ENCODE assay signal across 25 cellular contexts in the genomic region with DNA sequence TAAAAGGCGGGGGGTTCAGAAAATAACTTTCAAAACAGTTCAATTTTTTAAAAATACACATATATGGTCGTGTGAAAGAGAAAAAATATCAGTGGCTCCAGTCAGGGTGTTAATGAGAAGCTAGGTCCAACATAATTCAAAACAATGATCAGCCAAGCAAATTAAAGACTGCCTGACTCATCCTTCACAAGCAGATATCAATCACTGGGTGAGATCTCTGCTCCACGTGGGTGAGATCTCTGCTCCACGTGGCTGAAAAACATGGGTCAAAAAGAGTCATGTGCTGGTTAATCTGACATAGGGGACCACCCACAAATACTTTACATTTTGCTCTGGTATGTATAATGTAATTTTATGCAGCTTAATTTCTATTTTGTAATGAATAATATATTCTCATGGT.
"Had no signal": no experiment of that assay in that cellular context is flagged by ENCODE, and none has a peak within 500 bp of the region (broad histone marks: within the 10 kb centered on the region; RNA-seq: fewer than 3 reads in every experiment).

No MANE protein-coding gene starts in this region.

- H3K27ac ChIP-seq: KMS-11, PC-9, Peyer's patch, SJSA1, SK-N-MC had no signal

- H3K4me1 ChIP-seq: Peyer's patch, SJSA1 had no signal

- H3K9ac ChIP-seq: KMS-11 had no signal

- H3K4me3 ChIP-seq: PC-9, Peyer's patch, SJSA1, SK-N-MC had no signal

- H3K4me2 ChIP-seq: KMS-11, PC-9 had no signal

- H3K27me3 ChIP-seq: Peyer's patch, SJSA1 had no signal

- H3K36me3 ChIP-seq: Peyer's patch, SJSA1 had no signal

- H2AFZ ChIP-seq: PC-9 had no signal

- H3K9me3 ChIP-seq: Peyer's patch, SJSA1 had no signal

- DNase-seq: IMR-90, Kasumi-1, MV-4-11, NCI-H1048, NCI-H1105, NCI-H1417, NCI-H1436 treated with DMSO at 0.1 percent for 48 hours, NCI-H1694, NCI-H187 treated with DMSO at 0.1 percent for 48 hours, NCI-H2029 treated with DMSO at 0.1 percent for 48 hours, NCI-H2107, NCI-H226, NCI-H446, NCI-H510A, NCI-H524 treated with DMSO at 0.1 percent for 48 hours, NCI-H69, NCI-H774, PC-9, Peyer's patch, Right ventricle myocardium superior, RPMI8226, SIG-M5 had no signal
